8 cellular contexts compared by ENCODE assay signal in the genomic region with DNA sequence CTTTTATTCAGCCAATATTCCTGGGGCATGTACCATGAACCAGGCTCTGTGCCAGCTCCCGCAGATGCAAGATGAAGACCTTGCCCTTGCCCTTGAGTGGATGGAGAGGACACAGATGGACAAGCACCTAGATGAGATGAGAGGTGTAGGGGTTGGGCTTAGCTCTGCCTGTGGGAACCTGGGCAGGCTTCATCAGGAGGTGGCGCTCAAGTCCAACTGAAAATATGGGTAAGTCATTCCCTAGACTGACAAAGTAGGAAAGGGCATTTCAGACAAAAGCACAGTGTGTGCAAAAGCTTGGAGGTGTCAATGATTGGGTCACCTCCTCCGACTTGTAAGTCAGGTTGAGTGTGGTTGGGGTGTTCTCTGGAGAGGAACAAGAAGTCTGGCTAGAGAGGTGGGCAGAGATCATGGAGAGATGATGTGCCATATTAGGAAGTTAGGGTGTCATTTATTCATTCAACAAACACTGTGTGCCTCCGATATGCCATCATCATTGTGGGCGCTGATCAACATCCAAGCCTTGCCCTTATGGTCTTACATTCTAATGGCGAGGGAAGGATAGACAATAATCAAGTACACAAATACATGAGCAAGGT.
DNase-seq lines count a peak whose midpoint lies in the region; ATAC-seq and TF ChIP-seq lines count a peak whose summit lies in the region.

No MANE protein-coding gene starts in this region.

- no peak overlapping the region for H2AFZ ChIP-seq in HCT116 (ENCODE audit: low read depth, low read length, poor library complexity, severe bottlenecking)

- no peak overlapping the region for H3K4me3 Mint-ChIP-seq in stimulated activated memory B cell treated with anti-CD40 and anti-IgM and Interleukin-4, amounts not matched to agents 10 μg/mL and 1 μg/mL and 100 μg/mL, for 72 hours

- H3K27ac ChIP-seq in HCT116 (ENCODE audit: low read depth, low read length): no peak overlapping the region

- H3K9me3 Mint-ChIP-seq in stimulated activated memory B cell treated with anti-CD40 and anti-IgM and Interleukin-4, amounts not matched to agents 10 μg/mL and 1 μg/mL and 100 μg/mL, for 72 hours: peaks cover 5% of the 10 kb centered on the region

- TF ChIP-seq POLR2A in HCT116 (IDR thresholded peaks at IDR 0.05; ENCODE audit: borderline replicate concordance, extremely low read depth, insufficient read depth, insufficient read length): no peak

- H3K27ac Mint-ChIP-seq in stimulated activated memory B cell treated with anti-CD40 and anti-IgM and Interleukin-4, amounts not matched to agents 10 μg/mL and 1 μg/mL and 100 μg/mL, for 72 hours: no peak overlapping the region

- H3K4me3 ChIP-seq in HCT116 (replicated peaks in 1 of 2; ENCODE audit: low read depth in 1 of 2, low read length in 2 of 2): no peak overlapping the region

- H3K4me1 Mint-ChIP-seq in stimulated activated memory B cell treated with anti-CD40 and anti-IgM and Interleukin-4, amounts not matched to agents 10 μg/mL and 1 μg/mL and 100 μg/mL, for 72 hours: no peaks in the 10 kb centered on the region

- POLR2A ChIA-PET in HCT116 (lab: Charles Lee): no interaction called here

- BruUV-seq in HCT116 (replicated peaks; lab: Mats Ljungman, UMichigan): no TSS peak

- H3K36me3 ChIP-seq in HCT116 (ENCODE audit: control insufficient read depth in 1 of 2, insufficient read depth in 2 of 2, low read length in 2 of 2): no peaks in the 10 kb centered on the region

- peak; percentile 78 to 82 (median 81) for TF ChIP-seq CTCF in HCT116 (IDR thresholded peaks at IDR 0.05 in 2 of 3, conservative IDR thresholded peaks at IDR 0.05 in 1 of 3; ENCODE audit: borderline replicate concordance in 1 of 3, insufficient read depth in 1 of 3, low read depth in 2 of 3, low read length in 2 of 3)

- peak; percentile 96 for ATAC-seq in HCT116
- ATAC-seq in stimulated activated memory B cell treated with anti-CD40 and anti-IgM and Interleukin-4, amounts not matched to agents 10 μg/mL and 1 μg/mL and 100 μg/mL, for 72 hours: peak; percentile 34
- ATAC-seq in HG02642 (IDR thresholded peaks at IDR 0.05; ENCODE audit: poor library complexity, unreplicated experiment): no peak
- ATAC-seq in HG02973 (IDR thresholded peaks at IDR 0.05; ENCODE audit: unreplicated experiment): no peak

- no peaks in the 10 kb centered on the region for H3K9me3 ChIP-seq in HCT116 (ENCODE audit: control insufficient read depth in 1 of 2, insufficient read depth in 1 of 2, low read depth in 1 of 2, low read length in 2 of 2)

- H3K9me2 ChIP-seq in HCT116 (ENCODE audit: insufficient read depth): no peaks in the 10 kb centered on the region

- no peaks in the 10 kb centered on the region for H3K27me3 ChIP-seq in HCT116 (ENCODE audit: insufficient read depth, low read length)

- H4K20me1 ChIP-seq in HCT116 (ENCODE audit: insufficient read depth): no peaks in the 10 kb centered on the region

- no peak overlapping the region for H3K9ac ChIP-seq in HCT116 (ENCODE audit: low read length)

- no peaks in the 10 kb centered on the region for H3K4me1 ChIP-seq in HCT116 (ENCODE audit: control insufficient read depth in 1 of 2, insufficient read depth in 2 of 2, low read length in 2 of 2)

- H3K27me3 Mint-ChIP-seq in stimulated activated memory B cell treated with anti-CD40 and anti-IgM and Interleukin-4, amounts not matched to agents 10 μg/mL and 1 μg/mL and 100 μg/mL, for 72 hours: no peaks in the 10 kb centered on the region

- no peaks in the 10 kb centered on the region for H3K79me2 ChIP-seq in HCT116 (ENCODE audit: insufficient read depth, low read length)

- peak; percentile 91 for TF ChIP-seq RAD21 in HCT116 (IDR thresholded peaks at IDR 0.05; ENCODE audit: low read depth)

- RAD21 ChIA-PET in HCT116 (lab: Charles Lee; ENCODE audit: low non-redundant PET in 1 of 2, low total read pairs in 2 of 2, uncharacterized antibody in 2 of 2, unreplicated experiment in 2 of 2): interaction anchor here (0.6 to 2.2 kb wide), 6 partner anchors 18 to 351 kb away, joined by 3 to 7 read pairs (median 4); no protein-coding TSS in a partner anchor

- H3K36me3 Mint-ChIP-seq in stimulated activated memory B cell treated with anti-CD40 and anti-IgM and Interleukin-4, amounts not matched to agents 10 μg/mL and 1 μg/mL and 100 μg/mL, for 72 hours: peaks cover 5% of the 10 kb centered on the region

- CTCF ChIA-PET in HCT116 (lab: Charles Lee): interaction anchor here (0.7 to 4.6 kb wide), 17 partner anchors 11 to 424 kb away, joined by 3 to 65 read pairs (median 4); no protein-coding TSS in a partner anchor

- intact Hi-C loops in HCT116 (cut with micrococcal nuclease): loop anchor here (1.0 to 5.0 kb wide), 3 partner anchors 327 to 421 kb away; a partner anchor contains a TSS

- H3K4me2 ChIP-seq in HCT116 (ENCODE audit: low read length): no peak overlapping the region

- DNase-seq in COR-L47 (lab: John Stamatoyannopoulos, UW): peak; percentile 75
- DNase-seq in HCT116 (ENCODE audit: low read depth, low spot score): peak; percentile 52
- peak; percentile 1 for DNase-seq in NCI-H446 treated with DMSO at 0.1 percent for 48 hours (lab: John Stamatoyannopoulos, UW)
- DNase-seq in anterior cingulate cortex (lab: John Stamatoyannopoulos, UW): peak in 44 of 58 donors; percentile 2 to 72 (median 22)
- peak in 34 of 51 donors; percentile 1 to 54 (median 16) for DNase-seq in hypothalamus (lab: John Stamatoyannopoulos, UW)

TF ChIP-seq in HCT116, 20 proteins besides CTCF, POLR2A, EP300 and RAD21:
- peak; percentile 67 for TF ChIP-seq SRF (IDR thresholded peaks at IDR 0.05; ENCODE audit: low read depth)
- no peak for TF ChIP-seq JUND (IDR thresholded peaks at IDR 0.05)

Comparison
In these comparisons a context has a peak if more than half of its experiments do, and no peak if none do; other contexts are left out.
1. DNase-seq: peak in every context shown above with its lines; median percentile 75 in COR-L47; 52 in HCT116; 22 in anterior cingulate cortex; 16 in hypothalamus; 1 in NCI-H446 treated with DMSO at 0.1 percent for 48 hours.
2. ATAC-seq: peak in HCT116 (single experiment) and stimulated activated memory B cell treated with anti-CD40 and anti-IgM and Interleukin-4, amounts not matched to agents 10 μg/mL and 1 μg/mL and 100 μg/mL, for 72 hours (single experiment); none in HG02642 (single experiment) and HG02973 (single experiment).